In the genomic region with DNA sequence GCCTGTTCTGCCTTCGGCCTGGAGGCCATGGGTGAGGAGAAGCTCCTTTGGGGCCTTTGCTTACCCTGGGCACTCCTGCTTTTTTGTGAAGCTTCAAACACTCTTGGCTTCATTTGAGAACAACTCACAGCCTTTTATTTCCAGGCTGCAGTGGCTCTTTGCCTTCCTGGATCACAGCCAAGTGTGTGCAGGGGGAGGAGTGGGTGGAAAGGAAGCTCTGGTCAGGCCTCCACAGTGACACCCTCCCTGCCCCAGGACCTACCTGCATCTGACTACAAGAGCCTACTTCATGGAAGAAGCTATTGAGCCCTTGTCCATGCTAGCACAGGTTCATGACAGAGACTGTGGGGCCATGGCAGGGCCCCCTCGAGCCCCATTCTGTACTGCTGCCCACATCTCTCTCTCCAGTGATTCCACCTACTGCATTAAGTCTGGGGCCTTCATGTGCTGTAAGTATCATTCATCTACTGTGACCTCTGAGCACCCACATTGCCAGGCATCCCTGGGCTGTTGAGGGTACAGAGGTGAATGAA, we compare ENCODE assay signal across 19 cellular contexts. TPM values are rescaled to one million over a fixed set of nuclear protein-coding genes. Genes with fewer than 3 reads are reported as not detected.
DNase-seq lines count a peak whose midpoint lies in the region; ATAC-seq, FAIRE-seq and TF ChIP-seq lines count a peak whose summit lies in the region.
"Had no signal": no experiment of that assay in that cellular context is flagged by ENCODE, and none has a peak within 500 bp of the region (broad histone marks: within the 10 kb centered on the region; RNA-seq: fewer than 3 reads in every experiment).

No MANE protein-coding gene starts in this region.

- no peaks in the 10 kb centered on the region for H3K36me3 ChIP-seq in mammary epithelial cell (ENCODE audit: insufficient read depth, low read length)
- H3K36me3 ChIP-seq in K562 (ENCODE audit: control insufficient read depth, insufficient read depth, low read length) = no peaks in the 10 kb centered on the region
- H3K36me3 ChIP-seq in testis (ENCODE audit: low read depth, missing control alignments) = no peaks in the 10 kb centered on the region
- no peaks in the 10 kb centered on the region for H3K36me3 ChIP-seq in pancreas
- H3K36me3 ChIP-seq: BE2C, gastrocnemius medialis had no signal

- H3K9me3 ChIP-seq in mammary epithelial cell (replicated peaks; ENCODE audit: insufficient read depth, low read length) (peaks cover 3% of the 10 kb centered on the region), K562 (replicated peaks; ENCODE audit: control insufficient read depth, insufficient read depth, low read depth, low read length) (no peaks in the 10 kb centered on the region), testis (no peaks in the 10 kb centered on the region), pancreas (no peaks in the 10 kb centered on the region)
- H3K9me3 ChIP-seq: BE2C, gastrocnemius medialis had no signal

- no TSS peak for BruUV-seq in MCF 10A (replicated peaks; lab: Mats Ljungman, UMichigan)
- BruUV-seq in mammary epithelial cell (replicated peaks; lab: Mats Ljungman, UMichigan) = no TSS peak
- BruUV-seq in K562 (replicated peaks; lab: Mats Ljungman, UMichigan) = no TSS peak

- no peaks in the 10 kb centered on the region for H4K20me1 ChIP-seq in mammary epithelial cell (ENCODE audit: insufficient read depth, low read length)
- no peaks in the 10 kb centered on the region; the same call in 1 of the 2 replicates for H4K20me1 ChIP-seq in K562 (replicated peaks; ENCODE audit: control insufficient read depth, insufficient read depth, low read length)

- dilution Hi-C loops in mammary epithelial cell (cut with HindIII; ENCODE audit: low sequenced_read_pairs) = no loop called here

- no peak overlapping the region for H3K4me2 ChIP-seq in mammary epithelial cell (ENCODE audit: insufficient read depth, low read depth, low read length)
- H3K4me2 ChIP-seq in K562 (ENCODE audit: insufficient read depth, low read length) = no peak overlapping the region

- H3K27ac ChIP-seq in mammary epithelial cell (ENCODE audit: insufficient read depth, low read depth, low read length) = no peak overlapping the region
- H3K27ac ChIP-seq in K562 (ENCODE audit: extremely low read depth, low read depth, low read length) = no peak overlapping the region
- no peak overlapping the region for H3K27ac ChIP-seq in testis
- no peak overlapping the region for H3K27ac ChIP-seq in pancreas
- H3K27ac ChIP-seq: gastrocnemius medialis had no signal

- H3K4me1 Mint-ChIP-seq in MCF 10A (ENCODE audit: insufficient read depth, unreplicated experiment) = no peaks in the 10 kb centered on the region

- in situ Hi-C loops in mammary epithelial cell (cut with MboI; ENCODE audit: low sequenced_read_pairs in 2 of 2) (no loop called here), K562 (cut with MboI) (no loop called here)

- DNase-seq in MCF 10A (ENCODE audit: unreplicated experiment) (peak; percentile 29), mammary epithelial cell (no peak), HEK293T (ENCODE audit: extremely low spot score) (peak; percentile 6), K562 (ENCODE audit: extremely low read depth in 1 of 4, low spot score in 3 of 4) (peak in 2 of 4 experiments; percentile 19 to 26), testis (peak; percentile 26), pancreas (no peak), HPDE6-E6E7 (ENCODE audit: extremely low spot score) (no peak)
- DNase-seq in stimulated activated CD4-positive, alpha-beta T cell treated with anti-CD3 and anti-CD28 coated beads, Interleukin-4, amount 100 ng/mL, for 1 hour = no peak
- DNase-seq: BE2C; gastrocnemius medialis; GF-D8; Kasumi-1; NCI-H446; stimulated activated CD4-positive, alpha-beta T cell treated with anti-CD3 and anti-CD28 coated beads, Interleukin-4, amount 100 ng/mL, for 24 hours; stimulated activated naive B cell treated with anti-CD40 and anti-IgM and Interleukin-4, amounts not matched to agents 10 μg/mL and 1 μg/mL and 100 μg/mL, for 72 hours had no signal

- POLR2A ChIA-PET in MCF 10A (lab: Yijun Ruan, JAX) (no interaction called here), HEK293T (lab: Yijun Ruan, JAX) (no interaction called here), K562 (lab: Yijun Ruan, JAX) (no interaction called here)

- no peaks in the 10 kb centered on the region for H3K9me1 ChIP-seq in K562 (ENCODE audit: control insufficient read depth, insufficient read depth, low read length)

- FAIRE-seq in K562 (lab: Jason Lieb, UNC) (no peak), pancreas (lab: Jason Lieb, UNC) (no peak)
- FAIRE-seq: GM18507, kidney had no signal

- H3K9ac ChIP-seq in mammary epithelial cell (ENCODE audit: insufficient read depth, low read length) = no peak overlapping the region
- H3K9ac ChIP-seq in K562 (ENCODE audit: insufficient read depth in 1 of 2, low read depth in 2 of 2, low read length in 2 of 2) = no peak overlapping the region

- CTCF ChIA-PET in MCF 10A (lab: Yijun Ruan, JAX) (no interaction called here), mammary epithelial cell (lab: Charles Lee; ENCODE audit: low non-redundant PET) (no interaction called here), HEK293T (lab: Yijun Ruan, JAX) (no interaction called here), K562 (lab: Yijun Ruan, JAX; ENCODE audit: low intra/inter-chr PET ratio) (no interaction called here)

- TF ChIP-seq EP300 in K562 (IDR thresholded peaks at IDR 0.05; ENCODE audit: low read length) = no peak

- no peak for ATAC-seq in K562
- ATAC-seq in pancreas = no peak
- ATAC-seq: gastrocnemius medialis had no signal

- no peak for TF ChIP-seq CTCF in MCF 10A (IDR thresholded peaks at IDR 0.05; ENCODE audit: unreplicated experiment)
- no peak for TF ChIP-seq CTCF in mammary epithelial cell (conservative IDR thresholded peaks at IDR 0.05 in 1 of 2, IDR thresholded peaks at IDR 0.05 in 1 of 2; ENCODE audit: extremely low read depth in 1 of 2, insufficient read depth in 1 of 2, low read depth in 1 of 2, low read length in 2 of 2)
- TF ChIP-seq CTCF in K562 (IDR thresholded peaks at IDR 0.05 in 2 of 3, conservative IDR thresholded peaks at IDR 0.05 in 1 of 3; ENCODE audit: insufficient read depth in 2 of 3, low read depth in 1 of 3, low read length in 3 of 3) = no peak
- TF ChIP-seq CTCF in testis (IDR thresholded peaks at IDR 0.05) = no peak
- TF ChIP-seq CTCF in pancreas (IDR thresholded peaks at IDR 0.05) = no peak

- H3K4me1 ChIP-seq in mammary epithelial cell (ENCODE audit: insufficient read depth, low read length) (no peaks in the 10 kb centered on the region), K562 (replicated peaks in 1 of 2; ENCODE audit: control insufficient read depth in 2 of 2, insufficient read depth in 2 of 2, low read length in 2 of 2) (no peaks in the 10 kb centered on the region), testis (no peaks in the 10 kb centered on the region), pancreas (no peaks in the 10 kb centered on the region)
- H3K4me1 ChIP-seq: BE2C, gastrocnemius medialis had no signal

- TF ChIP-seq RAD21 in K562 (CRISPR knock-in tag; conservative IDR thresholded peaks at IDR 0.05 in 1 of 2, IDR thresholded peaks at IDR 0.05 in 1 of 2) = no peak

- H3K9me3 Mint-ChIP-seq in MCF 10A (ENCODE audit: unreplicated experiment) = no peaks in the 10 kb centered on the region
- H3K9me3 Mint-ChIP-seq: stimulated activated naive B cell treated with anti-CD40 and anti-IgM and Interleukin-4, amounts not matched to agents 10 μg/mL and 1 μg/mL and 100 μg/mL, for 72 hours; T-helper 2 cell treated with Interferon-gamma antibody and Interleukin-4, amounts not matched to agents 5 μg/mL and 100 μg/mL, for 36 hours had no signal

- H3K4me3 ChIP-seq in mammary epithelial cell (replicated peaks in 1 of 3; ENCODE audit: insufficient read depth in 1 of 3, low read depth in 2 of 3, low read length in 3 of 3) = no peak overlapping the region
- H3K4me3 ChIP-seq in K562 = no peak overlapping the region
- no peak overlapping the region for H3K4me3 ChIP-seq in testis
- H3K4me3 ChIP-seq in pancreas = no peak overlapping the region
- H3K4me3 ChIP-seq: gastrocnemius medialis had no signal

- H2AFZ ChIP-seq in mammary epithelial cell (ENCODE audit: low read depth, low read length) (no peak overlapping the region), K562 (ENCODE audit: low read depth, low read length) (no peak overlapping the region)

- 4% methylated on average over 2 of the region's 2 CpGs for WGBS in mammary epithelial cell (ENCODE audit: low coverage, missing lambda C conversion rate)
- 0% methylated on average over 2 of the region's 2 CpGs for WGBS in K562 (ENCODE audit: insufficient coverage, low coverage, missing lambda C conversion rate)
- 39 to 56% methylated on average over 2 of the region's 2 CpGs for WGBS in testis, 2 donors
- WGBS in pancreas, 2 donors = 32 to 42% methylated on average over 2 of the region's 2 CpGs

- intact Hi-C loops in MCF 10A (cut with micrococcal nuclease) (no loop called here), mammary epithelial cell (cut with micrococcal nuclease) (no loop called here), K562 (cut with micrococcal nuclease) (no loop called here), testis (cut with DNase I; ENCODE audit: low total_unique reads) (no loop called here), pancreas (cut with DNase I) (no loop called here)

- H3K79me2 ChIP-seq in mammary epithelial cell (ENCODE audit: insufficient read depth, low read length) = no peaks in the 10 kb centered on the region
- H3K79me2 ChIP-seq in K562 (ENCODE audit: control insufficient read depth, insufficient read depth, low read length) = no peaks in the 10 kb centered on the region

- no peaks in the 10 kb centered on the region for H3K27me3 ChIP-seq in mammary epithelial cell (ENCODE audit: insufficient read depth, low read length)
- H3K27me3 ChIP-seq in K562 (ENCODE audit: control insufficient read depth in 2 of 2, insufficient read depth in 2 of 2, low read length in 2 of 2) = peaks cover 6 to 23% of the 10 kb centered on the region in 2 experiments; a peak in 2 of 5 replicates
- H3K27me3 ChIP-seq in testis = no peaks in the 10 kb centered on the region
- H3K27me3 ChIP-seq in pancreas = no peaks in the 10 kb centered on the region
- H3K27me3 ChIP-seq: BE2C, gastrocnemius medialis had no signal

- no peaks in the 10 kb centered on the region for H3K27me3 Mint-ChIP-seq in MCF 10A (ENCODE audit: insufficient read depth, unreplicated experiment)
- H3K27me3 Mint-ChIP-seq: stimulated activated naive B cell treated with anti-CD40 and anti-IgM and Interleukin-4, amounts not matched to agents 10 μg/mL and 1 μg/mL and 100 μg/mL, for 72 hours had no signal

- H3K27ac Mint-ChIP-seq in MCF 10A (ENCODE audit: low read depth, unreplicated experiment) = no peak overlapping the region
- H3K27ac Mint-ChIP-seq: stimulated activated naive B cell treated with anti-CD40 and anti-IgM and Interleukin-4, amounts not matched to agents 10 μg/mL and 1 μg/mL and 100 μg/mL, for 72 hours; T-helper 2 cell treated with Interferon-gamma antibody and Interleukin-4, amounts not matched to agents 5 μg/mL and 100 μg/mL, for 36 hours had no signal

- no peak overlapping the region for H3K4me3 Mint-ChIP-seq in MCF 10A (ENCODE audit: unreplicated experiment)
- H3K4me3 Mint-ChIP-seq: stimulated activated naive B cell treated with anti-CD40 and anti-IgM and Interleukin-4, amounts not matched to agents 10 μg/mL and 1 μg/mL and 100 μg/mL, for 72 hours; T-helper 2 cell treated with Interferon-gamma antibody and Interleukin-4, amounts not matched to agents 5 μg/mL and 100 μg/mL, for 36 hours had no signal

- H3K36me3 Mint-ChIP-seq in MCF 10A (ENCODE audit: insufficient read depth, unreplicated experiment) = no peaks in the 10 kb centered on the region
- H3K36me3 Mint-ChIP-seq: stimulated activated naive B cell treated with anti-CD40 and anti-IgM and Interleukin-4, amounts not matched to agents 10 μg/mL and 1 μg/mL and 100 μg/mL, for 72 hours had no signal

- TF ChIP-seq POLR2A in K562 (conservative IDR thresholded peaks at IDR 0.05) = no peak
- no peak for TF ChIP-seq POLR2A in testis (IDR thresholded peaks at IDR 0.05)

RNA-seq across cellular contexts. Expression of a gene that starts 52.3 kb away (rescaled TPM):
- total RNA-seq in MCF 10A (2022) (not detected in 2 replicates), mammary epithelial cell (not detected), K562 (2014; rRNA removed) (not detected in 2 replicates), K562 (2014; rRNA removed; fragmentation: Illumina TruSeq; extraction: Trizol) (not detected in 2 replicates), K562 (2015; rRNA removed; fragmentation: Illumina TruSeq; extraction: Trizol) (0.11 TPM in 1 of 2 replicates, not detected in the other), K562 (2021) (0.25 TPM in 1 of 2 replicates, not detected in the other), testis (10 to 100 TPM in 1 of 2 donors, 1 to 10 TPM in 1; 8.5 to 10.2 TPM), pancreas (not detected)
- polyA plus RNA-seq in mammary epithelial cell (not detected), K562 (2011; rRNA removed) (not detected in 2 replicates), K562 (2014; fragmentation: Illumina TruSeq; extraction: Trizol) (0.04 and 0.06 TPM in 2 replicates), K562 (2014; fragmentation: Nextera tagmentation; extraction: Ambion mirVana) (under 1 TPM in 1 of 2 experiments, not detected in 1; 0.04 TPM), K562 (2014; rRNA removed) (0.16 TPM in 1 of 2 replicates, not detected in the other), testis (ENCODE audit: insufficient read depth, low read depth, low replicate concordance) (10.4 TPM), pancreas (not detected)
- not detected for polyA minus RNA-seq in mammary epithelial cell
- 0.16 TPM in 1 of 2 replicates, not detected in the other for total RNA-seq in K562 (2011; cell fraction: chromatin; rRNA removed; ENCODE audit: low replicate concordance)
- not detected in 2 replicates for total RNA-seq in K562 (2011; cell fraction: nucleolus; rRNA removed)
- 0.23 and 0.44 TPM in 2 replicates for total RNA-seq in K562 (2011; cell fraction: nucleoplasm; rRNA removed)
- polyA plus RNA-seq in K562 (2011; cell fraction: cytosol; rRNA removed) = 0.06 TPM in 1 of 2 replicates, not detected in the other
- 0.06 and 0.14 TPM in 2 replicates for polyA plus RNA-seq in K562 (2011; cell fraction: nucleus; rRNA removed)
- 0.07 and 0.10 TPM in 2 replicates for polyA plus RNA-seq in K562 (2012)
- polyA minus RNA-seq in K562 (2011; rRNA and poly(A)+ RNA removed) = 0.12 TPM in 1 of 2 replicates, not detected in the other
- polyA minus RNA-seq in K562 (2011; cell fraction: cytosol; rRNA and poly(A)+ RNA removed) = not detected in 2 replicates
- polyA minus RNA-seq in K562 (2011; cell fraction: nucleus; rRNA and poly(A)+ RNA removed) = not detected in 2 replicates
- total RNA-seq: activated CD8-positive, alpha-beta memory T cell treated with anti-CD3 and anti-CD28 coated beads for 36 hours; gastrocnemius medialis; kidney had no signal

Comparison
In these comparisons a context has a peak if more than half of its experiments do, and no peak if none do; other contexts are left out.
1. DNase-seq: peak in MCF 10A (single experiment), HEK293T (single experiment) and testis (single experiment); none in mammary epithelial cell (single experiment), pancreas (0 of 6), stimulated activated CD4-positive, alpha-beta T cell treated with anti-CD3 and anti-CD28 coated beads, Interleukin-4, amount 100 ng/mL, for 1 hour (single experiment) and HPDE6-E6E7 (single experiment).